Comparison of ENCODE assay signal across 20 cellular contexts in the genomic region with DNA sequence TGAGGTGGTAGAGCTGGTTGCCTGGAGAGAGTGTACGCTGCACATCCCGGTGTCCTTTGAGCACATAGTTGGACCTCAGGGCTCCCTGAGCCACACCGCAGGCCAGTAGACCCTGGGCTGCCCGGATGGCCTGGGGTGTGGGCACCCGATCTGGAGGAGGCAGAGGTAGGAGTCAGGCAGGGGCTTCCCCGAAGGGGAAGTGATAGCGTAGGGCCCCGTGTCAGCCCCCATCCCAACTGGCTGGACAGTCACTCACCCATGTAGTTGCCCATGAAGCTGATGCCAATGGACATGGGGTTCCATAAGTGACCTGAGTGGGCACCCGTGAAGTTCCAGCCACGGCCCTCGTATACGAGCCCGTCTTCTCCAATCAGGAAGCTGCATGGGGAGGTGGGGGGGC. TPM values are rescaled to one million over a fixed set of nuclear protein-coding genes. Genes with fewer than 3 reads are reported as not detected.
DNase-seq lines count a peak whose midpoint lies in the region; ATAC-seq, FAIRE-seq and TF ChIP-seq lines count a peak whose summit lies in the region.
"Had no signal": no experiment of that assay in that cellular context is flagged by ENCODE, and none has a peak within 500 bp of the region (broad histone marks: within the 10 kb centered on the region; RNA-seq: fewer than 3 reads in every experiment).

No MANE protein-coding gene starts in this region.

- peaks cover 3% of the 10 kb centered on the region; the same call in 1 of the 2 replicates for H3K4me1 ChIP-seq in Panc1 (ENCODE audit: control insufficient read depth, insufficient read depth, low read length)
- peaks cover 0 to 16% of the 10 kb centered on the region in 2 donors for H3K4me1 ChIP-seq in kidney (ENCODE audit: control insufficient read depth in 1 of 2, insufficient read depth in 1 of 2, low read depth in 1 of 2, low read length in 2 of 2)
- H3K4me1 ChIP-seq: HAP-1 had no signal

- POLR2A ChIA-PET in Panc1 (lab: Charles Lee): no interaction called here

- H3K4me3 Mint-ChIP-seq in effector memory CD8-positive, alpha-beta T cell: no peak overlapping the region
- H3K4me3 Mint-ChIP-seq: GM23338, HFFc6 had no signal

- H3K9me3 Mint-ChIP-seq in effector memory CD8-positive, alpha-beta T cell: no peaks in the 10 kb centered on the region
- H3K9me3 Mint-ChIP-seq: CD4-positive, CD25-positive, alpha-beta regulatory T cell; GM23338; HFFc6 had no signal

- H3K36me3 Mint-ChIP-seq in effector memory CD8-positive, alpha-beta T cell (ENCODE audit: insufficient read depth): peaks cover 6% of the 10 kb centered on the region
- H3K36me3 Mint-ChIP-seq: CD4-positive, CD25-positive, alpha-beta regulatory T cell had no signal

- in situ Hi-C loops in Panc1 (cut with HindIII; ENCODE audit: low pct_unique_long_range_greater_than_20kb, low sequenced_read_pairs): no loop called here

- H3K36me3 ChIP-seq in Panc1 (ENCODE audit: control insufficient read depth, insufficient read depth, low read length): no peaks in the 10 kb centered on the region
- H3K36me3 ChIP-seq in kidney (ENCODE audit: control insufficient read depth in 1 of 2, insufficient read depth in 2 of 2, low read length in 2 of 2): no peaks in the 10 kb centered on the region

- CTCF ChIA-PET in Panc1 (lab: Charles Lee): interaction anchor here (0.6 kb wide), 1 partner anchor 237 kb away, joined by 3 read pairs; no protein-coding TSS in a partner anchor

- FAIRE-seq in GM12891 (lab: Jason Lieb, UNC) (no peak), kidney (lab: Jason Lieb, UNC) (no peak)

- peaks cover 10 to 29% of the 10 kb centered on the region in 2 donors for H3K27me3 Mint-ChIP-seq in effector memory CD8-positive, alpha-beta T cell

- TF ChIP-seq CTCF in Panc1 (IDR thresholded peaks at IDR 0.05): no peak
- no peak for TF ChIP-seq CTCF in kidney (IDR thresholded peaks at IDR 0.05; ENCODE audit: borderline replicate concordance, extremely low read depth, insufficient read depth)

- H3K27ac Mint-ChIP-seq in effector memory CD8-positive, alpha-beta T cell: no peak overlapping the region
- H3K27ac Mint-ChIP-seq: GM23338, HFFc6 had no signal

- peaks cover 16 to 17% of the 10 kb centered on the region in 2 donors for H3K4me1 Mint-ChIP-seq in effector memory CD8-positive, alpha-beta T cell (ENCODE audit: low read depth in 2 of 2)

- no peak overlapping the region for H3K4me3 ChIP-seq in Panc1 (ENCODE audit: low read depth in 2 of 2, low read length in 2 of 2)
- no peak overlapping the region for H3K4me3 ChIP-seq in kidney (ENCODE audit: low read length in 2 of 2)
- H3K4me3 ChIP-seq: BLaER1 treated with 17β-estradiol and CSF1 and Interleukin-3, amounts not matched to agents 10 nM and 100 nM; GM23338; HAP-1 had no signal

- BruUV-seq in Panc1 (replicated peaks; lab: Mats Ljungman, UMichigan): TSS peak; percentile 84

- H3K9ac ChIP-seq in kidney (ENCODE audit: low read length in 2 of 2): no peak overlapping the region
- H3K9ac ChIP-seq: BLaER1 treated with 17β-estradiol and CSF1 and Interleukin-3, amounts not matched to agents 10 nM and 100 nM had no signal

- ATAC-seq in Panc1 (no peak), GM21737 (IDR thresholded peaks at IDR 0.05; ENCODE audit: unreplicated experiment) (no peak)
- no peak for ATAC-seq in effector memory CD8-positive, alpha-beta T cell (replicated peaks)
- ATAC-seq: GM23338 had no signal

- no peak for TF ChIP-seq POLR2A in GM12891 (IDR thresholded peaks at IDR 0.05; ENCODE audit: low read depth, low read length)

- H3K9me3 ChIP-seq in Panc1 (ENCODE audit: control insufficient read depth, insufficient read depth, low read depth, low read length) (no peaks in the 10 kb centered on the region), kidney (ENCODE audit: control insufficient read depth in 1 of 2, low read length in 2 of 2) (no peaks in the 10 kb centered on the region)
- H3K9me3 ChIP-seq: HAP-1 had no signal

- intact Hi-C loops in Panc1 (cut with micrococcal nuclease; ENCODE audit: unreplicated experiment): no loop called here
- intact Hi-C loops in kidney (cut with DNase I): no loop called here
- intact Hi-C loops in posterior vena cava (cut with DNase I): loop anchor here in 1 of 2 donors (10.0 kb wide), 1 partner anchor 984 kb away; the partner anchor contains the start of gene CLASRP

- no peaks in the 10 kb centered on the region for H3K27me3 ChIP-seq in Panc1 (ENCODE audit: control insufficient read depth, insufficient read depth, low read length)

- H3K27ac ChIP-seq in Panc1 (ENCODE audit: low read length) (no peak overlapping the region), kidney (ENCODE audit: low read depth in 2 of 2, low read length in 2 of 2) (no peak overlapping the region)
- H3K27ac ChIP-seq: BLaER1 treated with 17β-estradiol and CSF1 and Interleukin-3, amounts not matched to agents 10 nM and 100 nM; HL-60 had no signal

- no peak for DNase-seq in GM12891 (ENCODE audit: insufficient read length, low spot score)
- DNase-seq in Panc1 (ENCODE audit: low read depth, low spot score): no peak
- DNase-seq in kidney: peak; percentile 58
- peak; percentile 59 for DNase-seq in posterior vena cava (ENCODE audit: low spot score)
- no peak for DNase-seq in NCI-H748 (lab: John Stamatoyannopoulos, UW; ENCODE audit: unreplicated experiment)
- no peak for DNase-seq in effector memory CD8-positive, alpha-beta T cell
- DNase-seq: ACHN; Calu3; CD4-positive, CD25-positive, alpha-beta regulatory T cell; DMS 273 treated with DMSO at 0.1 percent for 48 hours; DMS79; HFFc6; Karpas-422 had no signal

TF ChIP-seq in GM12891, 5 proteins besides CTCF, POLR2A, EP300 and RAD21:
- TF ChIP-seq POU2F2 (IDR thresholded peaks at IDR 0.05; ENCODE audit: low read depth, low read length) (no peak), TAF1 (IDR thresholded peaks at IDR 0.05; ENCODE audit: low read depth, low read length) (no peak), PAX5 (IDR thresholded peaks at IDR 0.05; ENCODE audit: insufficient read depth, low read length, severe bottlenecking) (no peak), POLR2AphosphoS5 (IDR thresholded peaks at IDR 0.05; ENCODE audit: low read depth, low read length) (no peak), SPI1 (IDR thresholded peaks at IDR 0.05; ENCODE audit: low read depth, low read length) (0 out of 2 replicates have a peak, but pooled peaks have one; percentile 8)

RNA-seq across cellular contexts. Expression of gene PGLYRP1, which starts 3.6 kb away (rescaled TPM):
- not detected for polyA plus RNA-seq in GM12891 (2012; ENCODE audit: low read depth, missing spikeins)
- not detected for total RNA-seq in Panc1 (2021; ENCODE audit: unreplicated experiment)
- polyA plus RNA-seq in Panc1 (2012; ENCODE audit: insufficient read length): not detected
- not detected for total RNA-seq in kidney
- not detected for polyA plus RNA-seq in kidney (ENCODE audit: insufficient read depth, low read depth, low replicate concordance)
- total RNA-seq in posterior vena cava: not detected
- total RNA-seq: A172; Calu3; CD4-positive, CD25-positive, alpha-beta regulatory T cell; G401; GM23338; HFFc6 had no signal
- polyA plus RNA-seq: CD4-positive, CD25-positive, alpha-beta regulatory T cell; GM23338 had no signal

RNA-seq across cellular contexts. Expression of gene IGFL4, which starts 21.5 kb away (rescaled TPM):
- polyA plus RNA-seq in GM12891 (2012; ENCODE audit: low read depth, missing spikeins): not detected
- total RNA-seq in Panc1 (2021; ENCODE audit: unreplicated experiment) (0.39 TPM), kidney (not detected), posterior vena cava (not detected)
- polyA plus RNA-seq in Panc1 (2012; ENCODE audit: insufficient read length): 0.31 TPM
- not detected for polyA plus RNA-seq in kidney (ENCODE audit: insufficient read depth, low read depth, low replicate concordance)
- total RNA-seq: A172; Calu3; CD4-positive, CD25-positive, alpha-beta regulatory T cell; G401; HFFc6 had no signal
- polyA plus RNA-seq: CD4-positive, CD25-positive, alpha-beta regulatory T cell had no signal

RNA-seq across cellular contexts. Expression of gene CCDC61, which starts 24.0 kb away (rescaled TPM):
- 11.4 TPM for polyA plus RNA-seq in GM12891 (2012; ENCODE audit: low read depth, missing spikeins)
- total RNA-seq in Panc1 (2021; ENCODE audit: unreplicated experiment): 17.9 TPM
- polyA plus RNA-seq in Panc1 (2012; ENCODE audit: insufficient read length): 15.2 TPM
- 22.2 TPM for total RNA-seq in kidney
- 17.8 TPM for polyA plus RNA-seq in kidney (ENCODE audit: insufficient read depth, low read depth, low replicate concordance)
- total RNA-seq in posterior vena cava: 10 to 100 TPM in 1 of 2 donors, 1 to 10 TPM in 1; 10.0 to 12.9 TPM

RNA-seq across cellular contexts. Expression of gene NOVA2, which starts 45.6 kb away (rescaled TPM):
- 0.01 TPM for polyA plus RNA-seq in GM12891 (2012; ENCODE audit: low read depth, missing spikeins)
- total RNA-seq in Panc1 (2021; ENCODE audit: unreplicated experiment): 0.44 TPM
- polyA plus RNA-seq in Panc1 (2012; ENCODE audit: insufficient read length): 1.1 TPM
- 8.5 TPM for total RNA-seq in kidney
- polyA plus RNA-seq in kidney (ENCODE audit: insufficient read depth, low read depth, low replicate concordance): 0.95 TPM
- 1 to 10 TPM; 7.9 to 8.0 TPM for total RNA-seq in posterior vena cava
- total RNA-seq: Calu3; CD4-positive, CD25-positive, alpha-beta regulatory T cell; G401 had no signal
- polyA plus RNA-seq: CD4-positive, CD25-positive, alpha-beta regulatory T cell had no signal

Comparison
In these comparisons a context has a peak if more than half of its experiments do, and no peak if none do; other contexts are left out.
1. DNase-seq: peak in kidney (single experiment) and posterior vena cava (single experiment); none in GM12891 (single experiment), Panc1 (single experiment), NCI-H748 (single experiment) and effector memory CD8-positive, alpha-beta T cell (0 of 3).